ENCODE assay signal across 8 cellular contexts in the genomic region with DNA sequence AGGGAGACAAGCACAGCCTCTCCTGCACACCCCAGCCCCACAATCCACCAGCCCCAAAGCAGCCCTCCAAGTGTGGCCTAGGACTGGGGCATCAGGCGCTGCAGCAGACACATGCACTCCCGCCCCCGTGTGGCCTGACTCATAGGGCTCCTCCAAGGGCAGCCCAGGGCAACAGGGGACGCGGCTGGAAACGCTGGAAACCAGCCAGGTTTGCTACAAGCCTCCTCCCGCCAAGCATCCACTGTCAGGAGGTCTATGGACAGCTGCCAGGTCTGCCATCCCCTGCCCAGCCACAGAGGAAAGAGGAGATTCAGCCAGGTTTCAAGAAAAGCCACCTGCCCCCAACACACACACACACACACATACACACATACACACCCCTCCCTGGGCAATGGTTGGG. TPM values are rescaled to one million over a fixed set of nuclear protein-coding genes. Genes with fewer than 3 reads are reported as not detected.
A peak's percentile ranks its signal among the peaks of the same experiment; 100 is the strongest.
DNase-seq lines count a peak whose midpoint lies in the region; ATAC-seq and TF ChIP-seq lines count a peak whose summit lies in the region.

No MANE protein-coding gene starts in this region.

- H3K36me3 ChIP-seq in OCI-LY7 (ENCODE audit: insufficient read depth, low read length) = no peaks in the 10 kb centered on the region

- peak; percentile 53 for TF ChIP-seq CTCF in OCI-LY7 (conservative IDR thresholded peaks at IDR 0.05; ENCODE audit: low read length)
- peak; percentile 46 for TF ChIP-seq CTCF in epithelial cell of proximal tubule (conservative IDR thresholded peaks at IDR 0.05; ENCODE audit: low read depth, low read length)

- peak; percentile 85 for DNase-seq in COLO668 (lab: John Stamatoyannopoulos, UW; ENCODE audit: unreplicated experiment)
- peak; percentile 76 for DNase-seq in HK-2 (ENCODE audit: unreplicated experiment)
- no peak for DNase-seq in OCI-LY7 (ENCODE audit: low spot score)
- no peak for DNase-seq in epithelial cell of proximal tubule (ENCODE audit: low read depth)
- peak; percentile 62 for DNase-seq in stimulated activated naive CD8-positive, alpha-beta T cell treated with anti-CD3 and anti-CD28 coated beads, Interleukin-15, Interleukin-2, amounts not matched to agents 100 U/mL and 50 U/mL, for 24 hours
- DNase-seq in GM19238 (ENCODE audit: insufficient read length, low spot score) = no peak
- DNase-seq in NOMO-1 treated with dmso at 0.1 percent for 144 hours (lab: John Stamatoyannopoulos, UW; ENCODE audit: unreplicated experiment) = no peak

- peak; percentile 54 for ATAC-seq in stimulated activated naive CD8-positive, alpha-beta T cell treated with anti-CD3 and anti-CD28 coated beads, Interleukin-15, Interleukin-2, amounts not matched to agents 100 U/mL and 50 U/mL, for 24 hours
- ATAC-seq in GM21529 (IDR thresholded peaks at IDR 0.05; ENCODE audit: unreplicated experiment) = no peak

- no peak overlapping the region for H3K27ac ChIP-seq in OCI-LY7 (ENCODE audit: low read depth, low read length, poor library complexity, severe bottlenecking)

- H4K20me1 ChIP-seq in OCI-LY7 (ENCODE audit: insufficient read depth, low read length) = no peaks in the 10 kb centered on the region

- H3K9me3 ChIP-seq in OCI-LY7 (ENCODE audit: low read length) = no peaks in the 10 kb centered on the region

- no peak overlapping the region for H3K4me3 ChIP-seq in OCI-LY7 (ENCODE audit: low read depth, low read length, poor library complexity, severe bottlenecking)
- H3K4me3 ChIP-seq in epithelial cell of proximal tubule (ENCODE audit: low read depth, low read length) = no peak overlapping the region

- no peak overlapping the region for H2AFZ ChIP-seq in OCI-LY7 (ENCODE audit: low read length)

- H3K9me2 ChIP-seq in OCI-LY7 (ENCODE audit: insufficient read depth, low read length) = no peaks in the 10 kb centered on the region

- H3K4me1 ChIP-seq in OCI-LY7 (ENCODE audit: insufficient read depth, low read length, poor library complexity, severe bottlenecking) = peaks cover 12% of the 10 kb centered on the region

- CTCF ChIA-PET in OCI-LY7 (lab: Charles Lee; ENCODE audit: unreplicated experiment) = no interaction called here

- H3K4me2 ChIP-seq in OCI-LY7 (ENCODE audit: low read length) = no peak overlapping the region

- BruUV-seq in OCI-LY7 (replicated peaks; lab: Mats Ljungman, UMichigan) = no TSS peak

- intact Hi-C loops in OCI-LY7 (cut with micrococcal nuclease; ENCODE audit: unreplicated experiment) = no loop called here

- no peaks in the 10 kb centered on the region for H3K79me2 ChIP-seq in OCI-LY7 (ENCODE audit: insufficient read depth, low read depth, low read length)

- POLR2A ChIA-PET in OCI-LY7 (lab: Charles Lee) = no interaction called here

RNA-seq across cellular contexts. Expression of gene SRCIN1, which starts 25.8 kb away (rescaled TPM):
- 0.15 and 1.5 TPM in 2 replicates for total RNA-seq in OCI-LY7 (2014; rRNA removed; shearing (Covaris generic))
- total RNA-seq in OCI-LY7 (2022) (4.6 and 4.9 TPM in 2 replicates), epithelial cell of proximal tubule (0.07 and 2.1 TPM in 2 replicates)

Comparison
In these comparisons a context has a peak if more than half of its experiments do, and no peak if none do; other contexts are left out.
1. DNase-seq: peak in COLO668 (single experiment), HK-2 (single experiment) and stimulated activated naive CD8-positive, alpha-beta T cell treated with anti-CD3 and anti-CD28 coated beads, Interleukin-15, Interleukin-2, amounts not matched to agents 100 U/mL and 50 U/mL, for 24 hours (single experiment); none in OCI-LY7 (single experiment), epithelial cell of proximal tubule (single experiment), GM19238 (single experiment) and NOMO-1 treated with dmso at 0.1 percent for 144 hours (single experiment).